Comparison of ENCODE assay signal across 17 cellular contexts in genomic region chr6:38776515-38776914, GRCh38.
DNase-seq lines count a peak whose midpoint lies in the region; ATAC-seq, FAIRE-seq and TF ChIP-seq lines count a peak whose summit lies in the region.
"Had no signal": no experiment of that assay in that cellular context is flagged by ENCODE, and none has a peak within 500 bp of the region (broad histone marks: within the 10 kb centered on the region; RNA-seq: fewer than 3 reads in every experiment).

No MANE protein-coding gene starts in this region.

- no peak overlapping the region for H3K4me3 ChIP-seq in epithelial cell of esophagus (ENCODE audit: low read length)
- no peak overlapping the region for H3K4me3 ChIP-seq in transverse colon
- H3K4me3 ChIP-seq: breast epithelium, gastrocnemius medialis had no signal

- no peak overlapping the region for H3K4me3 Mint-ChIP-seq in activated T-cell treated with anti-CD3 and anti-CD28 coated beads, Interleukin-2, amount 50 U/mL, for 72 hours
- H3K4me3 Mint-ChIP-seq: activated CD4-positive, alpha-beta memory T cell treated with anti-CD3 and anti-CD28 coated beads, Interleukin-2, amount 10 ng/mL, durations not matched to agents 7 days and 5 days had no signal

- no peaks in the 10 kb centered on the region for H3K36me3 ChIP-seq in transverse colon
- H3K36me3 ChIP-seq: breast epithelium, gastrocnemius medialis had no signal

- ATAC-seq in activated T-cell treated with anti-CD3 and anti-CD28 coated beads, Interleukin-2, amount 50 U/mL, for 72 hours (replicated peaks in 1 of 2), result peak; percentile 32 to 64
- no peak for ATAC-seq in HG03342 (IDR thresholded peaks at IDR 0.05; ENCODE audit: unreplicated experiment)
- ATAC-seq: gastrocnemius medialis, Right ventricle myocardium inferior had no signal

- H3K27me3 Mint-ChIP-seq in activated T-cell treated with anti-CD3 and anti-CD28 coated beads, Interleukin-2, amount 50 U/mL, for 72 hours (ENCODE audit: low read depth), result peaks cover 28% of the 10 kb centered on the region
- H3K27me3 Mint-ChIP-seq: progenitor cell of endocrine pancreas had no signal

- H3K36me3 Mint-ChIP-seq in activated T-cell treated with anti-CD3 and anti-CD28 coated beads, Interleukin-2, amount 50 U/mL, for 72 hours (ENCODE audit: insufficient read depth in 2 of 2), result no peaks in the 10 kb centered on the region

- no peaks in the 10 kb centered on the region for H3K9me3 ChIP-seq in transverse colon
- H3K9me3 ChIP-seq: breast epithelium had no signal

- H3K4me1 Mint-ChIP-seq in activated T-cell treated with anti-CD3 and anti-CD28 coated beads, Interleukin-2, amount 50 U/mL, for 72 hours (ENCODE audit: low read depth), result no peaks in the 10 kb centered on the region

- no peak for DNase-seq in activated T-cell treated with anti-CD3 and anti-CD28 coated beads, Interleukin-2, amount 50 U/mL, for 72 hours
- DNase-seq in activated T-cell treated with anti-CD3 and anti-CD28 coated beads for 4 hours (no peak), OCI-M1 (lab: John Stamatoyannopoulos, UW) (peak; percentile 18), epithelial cell of esophagus (ENCODE audit: low read depth) (peak; percentile 74), urothelium cell line (ENCODE audit: low spot score) (peak; percentile 26), NCI-H2196 treated with DMSO at 0.1 percent for 48 hours (lab: John Stamatoyannopoulos, UW; ENCODE audit: unreplicated experiment) (no peak), transverse colon (no peak)
- DNase-seq: activated CD4-positive, alpha-beta memory T cell treated with anti-CD3 and anti-CD28 coated beads, Interleukin-2, amount 10 ng/mL, durations not matched to agents 7 days and 5 days; activated gamma-delta T cell; gastrocnemius medialis; NCI-H510A treated with DMSO at 0.1 percent for 48 hours; stimulated activated CD4-positive, alpha-beta T cell treated with anti-CD3 and anti-CD28 coated beads, Interleukin-12 subunit alpha, Interleukin-12 subunit beta, amount 100 ng/mL, for 4 hours; substantia nigra had no signal

- in situ Hi-C loops in transverse colon (cut with MboI; ENCODE audit: low pct_ligation_motif_present in 1 of 4, low pct_unique_long_range_greater_than_20kb in 1 of 4, low sequenced_read_pairs in 3 of 4), result no loop called here

- FAIRE-seq in urothelium cell line (lab: Jason Lieb, UNC), result no peak

- no peak overlapping the region for H3K27ac Mint-ChIP-seq in activated T-cell treated with anti-CD3 and anti-CD28 coated beads, Interleukin-2, amount 50 U/mL, for 72 hours
- H3K27ac Mint-ChIP-seq: activated CD4-positive, alpha-beta memory T cell treated with anti-CD3 and anti-CD28 coated beads, Interleukin-2, amount 10 ng/mL, durations not matched to agents 7 days and 5 days; progenitor cell of endocrine pancreas had no signal

- H3K4me1 ChIP-seq in transverse colon, result no peaks in the 10 kb centered on the region
- H3K4me1 ChIP-seq: breast epithelium, gastrocnemius medialis had no signal

- intact Hi-C loops in transverse colon (cut with DNase I; ENCODE audit: low total_unique reads), result no loop called here

- TF ChIP-seq POLR2A in transverse colon (IDR thresholded peaks at IDR 0.05), result no peak

- no peaks in the 10 kb centered on the region for H3K9me3 Mint-ChIP-seq in activated T-cell treated with anti-CD3 and anti-CD28 coated beads, Interleukin-2, amount 50 U/mL, for 72 hours
- H3K9me3 Mint-ChIP-seq: activated CD4-positive, alpha-beta memory T cell treated with anti-CD3 and anti-CD28 coated beads, Interleukin-2, amount 10 ng/mL, durations not matched to agents 7 days and 5 days had no signal

- H3K27me3 ChIP-seq in transverse colon, result no peaks in the 10 kb centered on the region
- H3K27me3 ChIP-seq: breast epithelium, gastrocnemius medialis had no signal

- no peak for TF ChIP-seq EP300 in transverse colon (IDR thresholded peaks at IDR 0.05; ENCODE audit: low read depth)

- WGBS in transverse colon (ENCODE audit: low coverage in 1 of 2), 2 donors, result 45 to 67% methylated on average over 1 of the region's 1 CpG

- H3K27ac ChIP-seq in transverse colon, result no peak overlapping the region
- H3K27ac ChIP-seq: breast epithelium, gastrocnemius medialis had no signal

- no peak for TF ChIP-seq CTCF in epithelial cell of esophagus (IDR thresholded peaks at IDR 0.05; ENCODE audit: insufficient read depth, low read depth, low read length, missing control alignments)
- TF ChIP-seq CTCF in transverse colon (IDR thresholded peaks at IDR 0.05), result no peak

Comparison
In these comparisons a context has a peak if more than half of its experiments do, and no peak if none do; other contexts are left out.
1. DNase-seq: peak in OCI-M1 (single experiment), epithelial cell of esophagus (single experiment) and urothelium cell line (single experiment); none in activated T-cell treated with anti-CD3 and anti-CD28 coated beads, Interleukin-2, amount 50 U/mL, for 72 hours (0 of 2), activated T-cell treated with anti-CD3 and anti-CD28 coated beads for 4 hours (single experiment), NCI-H2196 treated with DMSO at 0.1 percent for 48 hours (single experiment) and transverse colon (single experiment).